ENCODE assay signal across 13 cellular contexts in genomic region chr3:145900056-145900829, GRCh38.
A peak's percentile ranks its signal among the peaks of the same experiment; 100 is the strongest.
DNase-seq lines count a peak whose midpoint lies in the region; ATAC-seq and TF ChIP-seq lines count a peak whose summit lies in the region.
"Had no signal": no experiment of that assay in that cellular context is flagged by ENCODE, and none has a peak within 500 bp of the region (broad histone marks: within the 10 kb centered on the region; RNA-seq: fewer than 3 reads in every experiment).

No MANE protein-coding gene starts in this region.

- H3K27me3 ChIP-seq in Karpas-422 (ENCODE audit: low read length): no peaks in the 10 kb centered on the region

- no peaks in the 10 kb centered on the region for H3K79me2 ChIP-seq in Karpas-422 (ENCODE audit: low read length)

- H3K9me3 ChIP-seq in Karpas-422 (ENCODE audit: low read length): peaks cover 3% of the 10 kb centered on the region
- H3K9me3 ChIP-seq: A549, lower lobe of right lung, thoracic aorta had no signal

- no peak overlapping the region for H3K4me2 ChIP-seq in Karpas-422 (ENCODE audit: low read depth, low read length, poor library complexity, severe bottlenecking)
- H3K4me2 ChIP-seq: A549 had no signal

- H3K9me2 ChIP-seq in Karpas-422 (replicated peaks; ENCODE audit: insufficient read depth, low read length): no peaks in the 10 kb centered on the region

- no peaks in the 10 kb centered on the region for H4K20me1 ChIP-seq in Karpas-422 (ENCODE audit: insufficient read depth, low read depth, low read length)

- H3K27ac ChIP-seq in Karpas-422 (ENCODE audit: low read length): no peak overlapping the region
- H3K27ac ChIP-seq: A549, lower lobe of right lung, thoracic aorta had no signal

- no peak for TF ChIP-seq CTCF in GM10266 (IDR thresholded peaks at IDR 0.05; ENCODE audit: control insufficient read depth, insufficient read depth, low read depth, missing control alignments)

- ATAC-seq in GM19395 (IDR thresholded peaks at IDR 0.05; ENCODE audit: unreplicated experiment) (peak; percentile 74), HG02798 (IDR thresholded peaks at IDR 0.05; ENCODE audit: poor library complexity, unreplicated experiment) (peak; percentile 82), HG03460 (IDR thresholded peaks at IDR 0.05; ENCODE audit: unreplicated experiment) (peak; percentile 91)
- ATAC-seq: A549, lower lobe of right lung had no signal

- DNase-seq in GM10266 (ENCODE audit: extremely low spot score): peak; percentile 5
- DNase-seq in C1 segment of cervical spinal cord (lab: John Stamatoyannopoulos, UW): no peak
- no peak for DNase-seq in Karpas-422
- DNase-seq in retina: no peak
- DNase-seq in activated CD4-positive, alpha-beta T cell treated with anti-CD3 and anti-CD28 coated beads for 48 hours: no peak
- DNase-seq: activated CD4-positive, alpha-beta memory T cell treated with anti-CD3 and anti-CD28 coated beads for 36 hours; activated naive CD8-positive, alpha-beta T cell treated with anti-CD3 and anti-CD28 coated beads, Interleukin-2, amount 10 ng/mL, durations not matched to agents 7 days and 5 days; lower lobe of right lung had no signal

- H3K36me3 ChIP-seq in Karpas-422 (ENCODE audit: insufficient read depth, low read length): no peaks in the 10 kb centered on the region
- H3K36me3 ChIP-seq: lower lobe of right lung, thoracic aorta had no signal

- no peaks in the 10 kb centered on the region for H3K4me1 ChIP-seq in Karpas-422 (ENCODE audit: low read length)
- H3K4me1 ChIP-seq: A549, lower lobe of right lung had no signal

- no peak overlapping the region for H3K4me3 ChIP-seq in Karpas-422 (ENCODE audit: low read length)
- H3K4me3 ChIP-seq: A549, lower lobe of right lung, thoracic aorta had no signal

- no peak overlapping the region for H3K9ac ChIP-seq in Karpas-422 (ENCODE audit: low read length)

- H2AFZ ChIP-seq in Karpas-422 (ENCODE audit: low read length): no peak overlapping the region
